Comparison of ENCODE assay signal across 21 cellular contexts in genomic region chr2:8028436-8028835, GRCh38.
"Had no signal": no experiment of that assay in that cellular context is flagged by ENCODE, and none has a peak within 500 bp of the region (broad histone marks: within the 10 kb centered on the region; RNA-seq: fewer than 3 reads in every experiment).

No MANE protein-coding gene starts in this region.

- DNase-seq: cerebellar nuclear complex; colonic mucosa; cortex of kidney; effector CD4-positive, alpha-beta T cell; effector memory CD4-positive, alpha-beta T cell; foreskin keratinocyte; heart right ventricle; hippocampal formation; left cardiac atrium; left lung; left ventricle myocardium superior; lower lobe of right lung; mesenchymal stem cell had no signal

- H3K36me3 Mint-ChIP-seq: mesothelial cell of epicardium had no signal

- FAIRE-seq: endothelial cell of umbilical vein, frontal cortex, islet of Langerhans, keratinocyte had no signal

- H3K27ac ChIP-seq: colonic mucosa, esophagus muscularis mucosa, foreskin keratinocyte, gastroesophageal sphincter, heart right ventricle, left lung, lower lobe of right lung had no signal

- H3K4me3 ChIP-seq: colonic mucosa, esophagus muscularis mucosa, gastroesophageal sphincter, heart right ventricle, left lung, lower lobe of right lung had no signal

- H3K9me3 Mint-ChIP-seq: dendritic cell treated with granulocyte-macrophage colony-stimulating factor and Interleukin-4, amounts not matched to agents 40 ng/mL and 50 ng/mL, for 4 days; mesothelial cell of epicardium had no signal

- H3K4me3 Mint-ChIP-seq: dendritic cell treated with granulocyte-macrophage colony-stimulating factor and Interleukin-4, amounts not matched to agents 40 ng/mL and 50 ng/mL, for 4 days; mesothelial cell of epicardium had no signal

- H3K4me1 ChIP-seq: colonic mucosa, foreskin keratinocyte, gastroesophageal sphincter, left lung, lower lobe of right lung had no signal

- H3K36me3 ChIP-seq: colonic mucosa, esophagus muscularis mucosa, gastroesophageal sphincter, heart right ventricle, left lung, lower lobe of right lung had no signal

- ATAC-seq: foreskin keratinocyte, gastroesophageal sphincter, left cardiac atrium, left lung, left ventricle myocardium superior had no signal

- H3K9me3 ChIP-seq: colonic mucosa, esophagus muscularis mucosa, gastroesophageal sphincter, heart right ventricle, left lung, lower lobe of right lung had no signal

- H3K27ac Mint-ChIP-seq: dendritic cell treated with granulocyte-macrophage colony-stimulating factor and Interleukin-4, amounts not matched to agents 40 ng/mL and 50 ng/mL, for 4 days; mesothelial cell of epicardium had no signal

- H3K27me3 ChIP-seq: colonic mucosa, foreskin keratinocyte, gastroesophageal sphincter, heart right ventricle, left lung had no signal
